29 cellular contexts compared by ENCODE assay signal in the genomic region with DNA sequence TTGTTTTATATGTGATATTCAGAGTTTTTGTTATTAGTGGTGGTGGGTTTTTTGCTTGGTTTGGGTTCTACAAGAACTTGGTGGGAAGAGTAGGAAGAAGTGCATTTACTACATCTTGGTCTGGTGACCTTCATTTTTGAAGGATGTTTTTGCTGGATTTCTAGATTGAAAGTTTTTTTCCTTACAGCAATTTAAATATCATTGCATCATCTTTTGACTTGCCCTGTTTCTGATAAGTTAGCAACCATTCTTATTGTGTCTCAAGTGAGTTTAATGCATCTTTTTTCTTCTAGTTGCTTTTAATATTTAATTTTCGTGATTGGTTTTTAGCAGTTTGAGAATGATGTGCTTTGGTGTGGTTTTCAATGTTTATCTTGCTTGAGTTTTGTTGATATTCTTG.
"Had no signal": no experiment of that assay in that cellular context is flagged by ENCODE, and none has a peak within 500 bp of the region (broad histone marks: within the 10 kb centered on the region; RNA-seq: fewer than 3 reads in every experiment).

No MANE protein-coding gene starts in this region.

- H3K36me3 ChIP-seq: adrenal gland, colonic mucosa, WERI-Rb-1 had no signal

- H3K9me3 ChIP-seq: adrenal gland, body of pancreas, colonic mucosa had no signal

- H3K27ac ChIP-seq: adrenal gland, body of pancreas, colonic mucosa, dorsolateral prefrontal cortex, WERI-Rb-1 had no signal

- H3K4me1 ChIP-seq: adrenal gland, body of pancreas, colonic mucosa had no signal

- H3K27me3 ChIP-seq: body of pancreas, colonic mucosa, dorsolateral prefrontal cortex had no signal

- ATAC-seq: activated CD4-positive, CD25-positive, alpha-beta regulatory T cell treated with anti-CD3 and anti-CD28 coated beads, Interleukin-2, amount 50 U/mL, for 24 hours; activated CD8-positive, alpha-beta T cell treated with anti-CD3 and anti-CD28 coated beads for 36 hours; activated T-cell treated with anti-CD3 and anti-CD28 coated beads, Interleukin-2, amount 50 U/mL, for 4 hours; activated T-helper 17 cell treated with anti-CD3 and anti-CD28 coated beads, Interleukin-2, amount 50 U/mL, for 72 hours; body of pancreas; esophagus mucosa; T-helper 17 cell had no signal

- H3K4me3 ChIP-seq: adrenal gland, body of pancreas, colonic mucosa, dorsolateral prefrontal cortex had no signal

- DNase-seq: activated B cell treated with CpG ODN at 0.5 μM for 24 hours; activated CD4-positive, alpha-beta T cell treated with anti-CD3 and anti-CD28 coated beads for 48 hours; activated CD4-positive, alpha-beta T cell treated with anti-CD3 and anti-CD28 coated beads, Interleukin-2, amount 50 U/mL, for 1 hour; activated CD4-positive, alpha-beta T cell treated with anti-CD3 and anti-CD28 coated beads, Interleukin-2, amount 50 U/mL, for 48 hours; activated CD8-positive, alpha-beta memory T cell treated with anti-CD3 and anti-CD28 coated beads for 24 hours; activated CD8-positive, alpha-beta T cell treated with anti-CD3 and anti-CD28 coated beads for 36 hours; activated effector memory CD4-positive, alpha-beta T cell treated with Interleukin-2 at 50 U/mL for 16 hours; activated gamma-delta T cell treated with Interleukin-2 at 50 U/mL for 16 hours; activated naive CD4-positive, alpha-beta T cell treated with anti-CD3 and anti-CD28 coated beads, Interleukin-2, amount 50 U/mL, for 16 hours; activated naive CD4-positive, alpha-beta T cell treated with Interleukin-2 at 50 U/mL for 16 hours; activated T-cell treated with anti-CD3 and anti-CD28 coated beads, Interleukin-2, amount 50 U/mL, for 4 hours; adrenal gland; amygdala; aorta; body of pancreas; caudate nucleus; colonic mucosa; dorsolateral prefrontal cortex; effector memory CD4-positive, alpha-beta T cell; endodermal cell; foreskin fibroblast; head of caudate nucleus; T-helper 1 cell; T-helper 17 cell; T1000; WERI-Rb-1 had no signal
